ENCODE assay signal across 1 cellular context in genomic region chr18:11005528-11005927, GRCh38.
TF ChIP-seq lines count a peak whose summit lies in the region.

No MANE protein-coding gene starts in this region.

TF ChIP-seq in HepG2, 621 proteins besides CTCF, POLR2A, EP300 and RAD21 (continued from another document and continues in another):
- TF ChIP-seq RELA (CRISPR knock-in tag; IDR thresholded peaks at IDR 0.05) (peak; percentile 74; the same call in 1 of the 2 replicates), FOXC1 (CRISPR knock-in tag; IDR thresholded peaks at IDR 0.05; ENCODE audit: borderline replicate concordance) (no peak), ZNF121 (CRISPR knock-in tag; IDR thresholded peaks at IDR 0.05) (no peak), ZNF136 (CRISPR knock-in tag; IDR thresholded peaks at IDR 0.05; ENCODE audit: low read depth) (no peak), HNF4G (IDR thresholded peaks at IDR 0.05; ENCODE audit: borderline replicate concordance, low read depth, low read length) (no peak; the same call in 1 of the 2 replicates), HNF4G (CRISPR knock-in tag; IDR thresholded peaks at IDR 0.05; ENCODE audit: borderline replicate concordance, low read depth) (peak; percentile 54; the same call in 1 of the 2 replicates), STAG1 (CRISPR knock-in tag; IDR thresholded peaks at IDR 0.05) (peak; percentile 19), SMARCE1 (IDR thresholded peaks at IDR 0.05; ENCODE audit: borderline replicate concordance) (peak; percentile 44; the same call in 1 of the 2 replicates), FOXP1 (IDR thresholded peaks at IDR 0.05) (peak; percentile 92), FOXP1 (CRISPR knock-in tag; IDR thresholded peaks at IDR 0.05) (peak; percentile 98), MAF1 (CRISPR knock-in tag; IDR thresholded peaks at IDR 0.05; ENCODE audit: borderline replicate concordance) (no peak), PCBP2 (optimal IDR thresholded peaks at IDR 0.05; ENCODE audit: low read depth, low read length, poor library complexity, severe bottlenecking) (no peak), NCOA5 (CRISPR knock-in tag; IDR thresholded peaks at IDR 0.05) (no peak), IRF2 (CRISPR knock-in tag; IDR thresholded peaks at IDR 0.05) (peak; percentile 87), MBNL3 (CRISPR knock-in tag; conservative IDR thresholded peaks at IDR 0.05) (no peak), ETS1 (CRISPR knock-in tag; IDR thresholded peaks at IDR 0.05) (no peak), ZNF652 (CRISPR knock-in tag; IDR thresholded peaks at IDR 0.05; ENCODE audit: borderline replicate concordance, low read depth) (peak; percentile 95), POGZ (CRISPR knock-in tag; IDR thresholded peaks at IDR 0.05) (peak; percentile 86), HIVEP1 (CRISPR knock-in tag; IDR thresholded peaks at IDR 0.05) (no peak), ZBTB37 (CRISPR knock-in tag; IDR thresholded peaks at IDR 0.05) (no peak), ZNF337 (CRISPR knock-in tag; IDR thresholded peaks at IDR 0.05; ENCODE audit: borderline replicate concordance, low read depth) (no peak), ZSCAN21 (CRISPR knock-in tag; IDR thresholded peaks at IDR 0.05; ENCODE audit: borderline replicate concordance) (0 out of 2 replicates have a peak, but pooled peaks have one; percentile 19), GRHL1 (CRISPR knock-in tag; conservative IDR thresholded peaks at IDR 0.05) (no peak), FOXO1 (CRISPR knock-in tag; IDR thresholded peaks at IDR 0.05) (peak; percentile 100), BHLHE40 (IDR thresholded peaks at IDR 0.05; ENCODE audit: low read length) (peak; percentile 54; the same call in 1 of the 2 replicates), NONO (IDR thresholded peaks at IDR 0.05) (no peak), NONO (CRISPR knock-in tag; conservative IDR thresholded peaks at IDR 0.05) (peak; percentile 58; the same call in 1 of the 2 replicates), ZNF350 (CRISPR knock-in tag; IDR thresholded peaks at IDR 0.05; ENCODE audit: borderline replicate concordance, low read depth) (peak; percentile 95), SP5 (CRISPR knock-in tag; IDR thresholded peaks at IDR 0.05; ENCODE audit: borderline replicate concordance, low read depth) (peak; percentile 99), CREB3 (CRISPR knock-in tag; IDR thresholded peaks at IDR 0.05) (no peak), ZFP36L1 (CRISPR knock-in tag; IDR thresholded peaks at IDR 0.05) (0 out of 2 replicates have a peak, but pooled peaks have one; percentile 59), RCOR2 (CRISPR knock-in tag; IDR thresholded peaks at IDR 0.05) (peak; percentile 92), ZNF576 (CRISPR knock-in tag; IDR thresholded peaks at IDR 0.05) (no peak), ZNF749 (CRISPR knock-in tag; IDR thresholded peaks at IDR 0.05; ENCODE audit: borderline replicate concordance) (peak; percentile 45; the same call in 1 of the 2 replicates), ZBTB25 (CRISPR knock-in tag; IDR thresholded peaks at IDR 0.05) (peak; percentile 75), TBL1XR1 (IDR thresholded peaks at IDR 0.05; ENCODE audit: borderline replicate concordance, low read length, partially characterized antibody) (peak; percentile 58), SMAD3 (CRISPR knock-in tag; IDR thresholded peaks at IDR 0.05) (peak; percentile 95), ARID2 (CRISPR knock-in tag; IDR thresholded peaks at IDR 0.05; ENCODE audit: borderline replicate concordance) (no peak), ZNF766 (CRISPR knock-in tag; IDR thresholded peaks at IDR 0.05; ENCODE audit: borderline replicate concordance) (no peak), SIN3A (IDR thresholded peaks at IDR 0.05; ENCODE audit: borderline replicate concordance, low read depth, low read length) (no peak), ZNF570 (CRISPR knock-in tag; IDR thresholded peaks at IDR 0.05; ENCODE audit: borderline replicate concordance) (no peak)
- TF ChIP-seq, protein P1, sequence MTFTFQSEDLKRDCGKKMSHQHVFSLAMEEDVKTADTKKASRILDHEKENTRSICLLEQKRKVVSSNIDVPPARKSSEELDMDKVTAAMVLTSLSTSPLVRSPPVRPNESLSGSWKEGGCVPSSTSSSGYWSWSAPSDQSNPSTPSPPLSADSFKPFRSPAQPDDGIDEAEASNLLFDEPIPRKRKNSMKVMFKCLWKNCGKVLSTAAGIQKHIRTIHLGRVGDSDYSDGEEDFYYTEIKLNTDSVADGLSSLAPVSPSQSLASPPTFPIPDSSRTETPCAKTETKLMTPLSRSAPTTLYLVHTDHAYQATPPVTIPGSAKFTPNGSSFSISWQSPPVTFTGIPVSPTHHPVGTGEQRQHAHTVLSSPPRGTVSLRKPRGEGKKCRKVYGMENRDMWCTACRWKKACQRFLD (CRISPR knock-in tag; IDR thresholded peaks at IDR 0.05; ENCODE audit: borderline replicate concordance), result no peak
- TF ChIP-seq, protein P2, sequence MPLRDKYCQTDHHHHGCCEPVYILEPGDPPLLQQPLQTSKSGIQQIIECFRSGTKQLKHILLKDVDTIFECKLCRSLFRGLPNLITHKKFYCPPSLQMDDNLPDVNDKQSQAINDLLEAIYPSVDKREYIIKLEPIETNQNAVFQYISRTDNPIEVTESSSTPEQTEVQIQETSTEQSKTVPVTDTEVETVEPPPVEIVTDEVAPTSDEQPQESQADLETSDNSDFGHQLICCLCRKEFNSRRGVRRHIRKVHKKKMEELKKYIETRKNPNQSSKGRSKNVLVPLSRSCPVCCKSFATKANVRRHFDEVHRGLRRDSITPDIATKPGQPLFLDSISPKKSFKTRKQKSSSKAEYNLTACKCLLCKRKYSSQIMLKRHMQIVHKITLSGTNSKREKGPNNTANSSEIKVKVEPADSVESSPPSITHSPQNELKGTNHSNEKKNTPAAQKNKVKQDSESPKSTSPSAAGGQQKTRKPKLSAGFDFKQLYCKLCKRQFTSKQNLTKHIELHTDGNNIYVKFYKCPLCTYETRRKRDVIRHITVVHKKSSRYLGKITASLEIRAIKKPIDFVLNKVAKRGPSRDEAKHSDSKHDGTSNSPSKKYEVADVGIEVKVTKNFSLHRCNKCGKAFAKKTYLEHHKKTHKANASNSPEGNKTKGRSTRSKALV (CRISPR knock-in tag; IDR thresholded peaks at IDR 0.05), result no peak
- TF ChIP-seq, protein P3, sequence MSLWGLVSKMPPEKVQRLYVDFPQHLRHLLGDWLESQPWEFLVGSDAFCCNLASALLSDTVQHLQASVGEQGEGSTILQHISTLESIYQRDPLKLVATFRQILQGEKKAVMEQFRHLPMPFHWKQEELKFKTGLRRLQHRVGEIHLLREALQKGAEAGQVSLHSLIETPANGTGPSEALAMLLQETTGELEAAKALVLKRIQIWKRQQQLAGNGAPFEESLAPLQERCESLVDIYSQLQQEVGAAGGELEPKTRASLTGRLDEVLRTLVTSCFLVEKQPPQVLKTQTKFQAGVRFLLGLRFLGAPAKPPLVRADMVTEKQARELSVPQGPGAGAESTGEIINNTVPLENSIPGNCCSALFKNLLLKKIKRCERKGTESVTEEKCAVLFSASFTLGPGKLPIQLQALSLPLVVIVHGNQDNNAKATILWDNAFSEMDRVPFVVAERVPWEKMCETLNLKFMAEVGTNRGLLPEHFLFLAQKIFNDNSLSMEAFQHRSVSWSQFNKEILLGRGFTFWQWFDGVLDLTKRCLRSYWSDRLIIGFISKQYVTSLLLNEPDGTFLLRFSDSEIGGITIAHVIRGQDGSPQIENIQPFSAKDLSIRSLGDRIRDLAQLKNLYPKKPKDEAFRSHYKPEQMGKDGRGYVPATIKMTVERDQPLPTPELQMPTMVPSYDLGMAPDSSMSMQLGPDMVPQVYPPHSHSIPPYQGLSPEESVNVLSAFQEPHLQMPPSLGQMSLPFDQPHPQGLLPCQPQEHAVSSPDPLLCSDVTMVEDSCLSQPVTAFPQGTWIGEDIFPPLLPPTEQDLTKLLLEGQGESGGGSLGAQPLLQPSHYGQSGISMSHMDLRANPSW (CRISPR knock-in tag; IDR thresholded peaks at IDR 0.05; ENCODE audit: borderline replicate concordance), result peak; percentile 94
- TF ChIP-seq, protein P4, sequence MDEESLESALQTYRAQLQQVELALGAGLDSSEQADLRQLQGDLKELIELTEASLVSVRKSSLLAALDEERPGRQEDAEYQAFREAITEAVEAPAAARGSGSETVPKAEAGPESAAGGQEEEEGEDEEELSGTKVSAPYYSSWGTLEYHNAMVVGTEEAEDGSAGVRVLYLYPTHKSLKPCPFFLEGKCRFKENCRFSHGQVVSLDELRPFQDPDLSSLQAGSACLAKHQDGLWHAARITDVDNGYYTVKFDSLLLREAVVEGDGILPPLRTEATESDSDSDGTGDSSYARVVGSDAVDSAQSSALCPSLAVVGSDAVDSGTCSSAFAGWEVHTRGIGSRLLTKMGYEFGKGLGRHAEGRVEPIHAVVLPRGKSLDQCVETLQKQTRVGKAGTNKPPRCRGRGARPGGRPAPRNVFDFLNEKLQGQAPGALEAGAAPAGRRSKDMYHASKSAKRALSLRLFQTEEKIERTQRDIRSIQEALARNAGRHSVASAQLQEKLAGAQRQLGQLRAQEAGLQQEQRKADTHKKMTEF (CRISPR knock-in tag; IDR thresholded peaks at IDR 0.05), result peak; percentile 95
- TF ChIP-seq, protein P5, sequence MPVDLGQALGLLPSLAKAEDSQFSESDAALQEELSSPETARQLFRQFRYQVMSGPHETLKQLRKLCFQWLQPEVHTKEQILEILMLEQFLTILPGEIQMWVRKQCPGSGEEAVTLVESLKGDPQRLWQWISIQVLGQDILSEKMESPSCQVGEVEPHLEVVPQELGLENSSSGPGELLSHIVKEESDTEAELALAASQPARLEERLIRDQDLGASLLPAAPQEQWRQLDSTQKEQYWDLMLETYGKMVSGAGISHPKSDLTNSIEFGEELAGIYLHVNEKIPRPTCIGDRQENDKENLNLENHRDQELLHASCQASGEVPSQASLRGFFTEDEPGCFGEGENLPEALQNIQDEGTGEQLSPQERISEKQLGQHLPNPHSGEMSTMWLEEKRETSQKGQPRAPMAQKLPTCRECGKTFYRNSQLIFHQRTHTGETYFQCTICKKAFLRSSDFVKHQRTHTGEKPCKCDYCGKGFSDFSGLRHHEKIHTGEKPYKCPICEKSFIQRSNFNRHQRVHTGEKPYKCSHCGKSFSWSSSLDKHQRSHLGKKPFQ (CRISPR knock-in tag; IDR thresholded peaks at IDR 0.05; ENCODE audit: insufficient replicate concordance), result no peak
- TF ChIP-seq, protein P6, sequence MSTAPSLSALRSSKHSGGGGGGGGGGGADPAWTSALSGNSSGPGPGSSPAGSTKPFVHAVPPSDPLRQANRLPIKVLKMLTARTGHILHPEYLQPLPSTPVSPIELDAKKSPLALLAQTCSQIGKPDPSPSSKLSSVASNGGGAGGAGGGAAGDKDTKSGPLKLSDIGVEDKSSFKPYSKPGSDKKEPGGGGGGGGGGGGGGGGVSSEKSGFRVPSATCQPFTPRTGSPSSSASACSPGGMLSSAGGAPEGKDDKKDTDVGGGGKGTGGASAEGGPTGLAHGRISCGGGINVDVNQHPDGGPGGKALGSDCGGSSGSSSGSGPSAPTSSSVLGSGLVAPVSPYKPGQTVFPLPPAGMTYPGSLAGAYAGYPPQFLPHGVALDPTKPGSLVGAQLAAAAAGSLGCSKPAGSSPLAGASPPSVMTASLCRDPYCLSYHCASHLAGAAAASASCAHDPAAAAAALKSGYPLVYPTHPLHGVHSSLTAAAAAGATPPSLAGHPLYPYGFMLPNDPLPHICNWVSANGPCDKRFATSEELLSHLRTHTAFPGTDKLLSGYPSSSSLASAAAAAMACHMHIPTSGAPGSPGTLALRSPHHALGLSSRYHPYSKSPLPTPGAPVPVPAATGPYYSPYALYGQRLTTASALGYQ (CRISPR knock-in tag; IDR thresholded peaks at IDR 0.05), result no peak; the same call in 1 of the 2 replicates
